In the genomic region with DNA sequence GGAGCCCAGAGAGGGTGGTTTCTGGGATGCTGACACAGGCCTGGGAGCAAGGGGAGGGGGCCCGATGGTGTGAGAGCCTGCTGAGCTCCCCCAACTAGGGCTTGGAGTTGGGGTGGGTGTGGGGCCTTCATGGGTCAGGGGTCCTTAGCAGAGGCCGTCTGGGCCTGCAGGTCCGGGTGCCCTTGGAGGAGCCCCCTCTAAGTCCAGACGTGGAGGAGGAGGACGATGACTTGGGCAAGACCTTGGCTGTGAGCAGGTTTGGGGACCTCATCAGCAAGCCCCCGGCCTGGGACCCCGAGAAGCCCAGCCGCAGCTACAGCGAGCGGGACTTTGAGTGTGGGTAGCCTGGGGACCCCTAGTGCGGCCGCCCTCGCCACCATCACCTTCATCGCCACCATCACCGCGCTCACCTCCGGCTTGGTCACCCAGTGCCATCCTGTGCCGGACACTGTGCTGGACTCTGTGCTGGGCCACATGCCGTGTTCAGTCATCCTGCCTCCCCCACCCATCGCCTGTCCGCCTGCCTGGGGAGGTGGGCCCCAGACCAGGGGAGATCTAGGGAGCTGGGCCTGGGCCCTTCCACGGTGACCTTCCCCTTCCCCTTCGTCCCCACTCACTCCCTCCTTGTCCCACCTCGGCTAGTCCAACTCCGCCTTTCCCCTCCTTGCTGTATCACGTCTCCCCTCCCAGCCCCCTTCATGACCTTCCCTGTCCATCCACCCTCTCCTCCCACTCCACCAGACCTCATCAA, we compare ENCODE assay signal across 1 cellular context.
TF ChIP-seq lines count a peak whose summit lies in the region.

No MANE protein-coding gene starts in this region.

TF ChIP-seq in A549, 52 proteins besides CTCF, POLR2A, EP300 and RAD21 (continued from another document):
- TF ChIP-seq MYC (IDR thresholded peaks at IDR 0.05; ENCODE audit: borderline replicate concordance, low read length) (no peak), USF2 (IDR thresholded peaks at IDR 0.05) (no peak), NPAS2 (CRISPR knock-in tag; IDR thresholded peaks at IDR 0.05; ENCODE audit: borderline replicate concordance) (no peak), HOXB5 (CRISPR knock-in tag; IDR thresholded peaks at IDR 0.05) (no peak), SMC3 (IDR thresholded peaks at IDR 0.05) (no peak), CHD4 (IDR thresholded peaks at IDR 0.05; ENCODE audit: borderline replicate concordance) (no peak), JUN (IDR thresholded peaks at IDR 0.05) (no peak), NR3C1 (IDR thresholded peaks at IDR 0.05) (no peak)
